Comparison of ENCODE assay signal across 1 cellular context in genomic region chr7:114279901-114280300, GRCh38.
A peak's percentile ranks its signal among the peaks of the same experiment; 100 is the strongest.
TF ChIP-seq lines count a peak whose summit lies in the region.

No MANE protein-coding gene starts in this region.

TF ChIP-seq in HEK293, 187 proteins besides CTCF, POLR2A, EP300 and RAD21 (continued from another document and continues in another):
- no peak for TF ChIP-seq ELK4 (IDR thresholded peaks at IDR 0.05; ENCODE audit: borderline replicate concordance, low read depth, low read length)
- peak; percentile 30 for TF ChIP-seq ZNF654 (tag by site-specific recombination; IDR thresholded peaks at IDR 0.05; ENCODE audit: low read depth)
- TF ChIP-seq ZIC2 (tag by site-specific recombination; IDR thresholded peaks at IDR 0.05) = no peak
- no peak for TF ChIP-seq ZNF175 (tag by site-specific recombination; IDR thresholded peaks at IDR 0.05)
- TF ChIP-seq ZNF529 (tag by site-specific recombination; IDR thresholded peaks at IDR 0.05; ENCODE audit: insufficient replicate concordance) = no peak
- no peak for TF ChIP-seq HOXA7 (CRISPR knock-in tag; IDR thresholded peaks at IDR 0.05; ENCODE audit: borderline replicate concordance)
- TF ChIP-seq ZNF19 (tag by site-specific recombination; IDR thresholded peaks at IDR 0.05; ENCODE audit: low read depth) = no peak
- no peak for TF ChIP-seq KLF16 (tag by site-specific recombination; IDR thresholded peaks at IDR 0.05)
- TF ChIP-seq ZNF639 (tag by site-specific recombination; IDR thresholded peaks at IDR 0.05) = no peak
- TF ChIP-seq REPIN1 (tag by site-specific recombination; IDR thresholded peaks at IDR 0.05; ENCODE audit: low read depth) = no peak
- no peak for TF ChIP-seq ZNF146 (tag by site-specific recombination; IDR thresholded peaks at IDR 0.05)
- no peak for TF ChIP-seq ZNF311 (tag by site-specific recombination; IDR thresholded peaks at IDR 0.05; ENCODE audit: borderline replicate concordance)
- no peak for TF ChIP-seq GLI4 (tag by site-specific recombination; IDR thresholded peaks at IDR 0.05)
- no peak for TF ChIP-seq ZNF521 (tag by site-specific recombination; IDR thresholded peaks at IDR 0.05)
- TF ChIP-seq ZNF324 (tag by site-specific recombination; IDR thresholded peaks at IDR 0.05) = no peak
- no peak for TF ChIP-seq ZFP37 (tag by site-specific recombination; IDR thresholded peaks at IDR 0.05)
- TF ChIP-seq ZNF600 (tag by site-specific recombination; IDR thresholded peaks at IDR 0.05) = no peak
- no peak for TF ChIP-seq ZNF148 (tag by site-specific recombination; IDR thresholded peaks at IDR 0.05; ENCODE audit: borderline replicate concordance)
- TF ChIP-seq ZFHX2 (tag by site-specific recombination; conservative IDR thresholded peaks at IDR 0.05) = no peak
- 0 out of 2 replicates have a peak, but pooled peaks have one; percentile 81 for TF ChIP-seq ZNF202 (tag by site-specific recombination; IDR thresholded peaks at IDR 0.05; ENCODE audit: borderline replicate concordance)
- no peak for TF ChIP-seq ZNF530 (tag by site-specific recombination; IDR thresholded peaks at IDR 0.05; ENCODE audit: low read depth)
- no peak for TF ChIP-seq MYNN (tag by site-specific recombination; IDR thresholded peaks at IDR 0.05; ENCODE audit: borderline replicate concordance)
- TF ChIP-seq ZNF24 (tag by site-specific recombination; IDR thresholded peaks at IDR 0.05) = no peak
- no peak for TF ChIP-seq ZBTB17 (tag by site-specific recombination; IDR thresholded peaks at IDR 0.05)
- TF ChIP-seq ZNF670 (tag by site-specific recombination; IDR thresholded peaks at IDR 0.05; ENCODE audit: low read depth) = no peak
- no peak for TF ChIP-seq ZNF596 (tag by site-specific recombination; IDR thresholded peaks at IDR 0.05)
- no peak for TF ChIP-seq ZNF473 (tag by site-specific recombination; IDR thresholded peaks at IDR 0.05)
- no peak for TF ChIP-seq HIC1 (tag by site-specific recombination; IDR thresholded peaks at IDR 0.05)
- no peak for TF ChIP-seq HOXD13 (CRISPR knock-in tag; IDR thresholded peaks at IDR 0.05; ENCODE audit: borderline replicate concordance)
- TF ChIP-seq ZSCAN5A (tag by site-specific recombination; IDR thresholded peaks at IDR 0.05) = no peak
- TF ChIP-seq ZNF549 (tag by site-specific recombination; IDR thresholded peaks at IDR 0.05) = no peak
- no peak for TF ChIP-seq ZNF184 (tag by site-specific recombination; IDR thresholded peaks at IDR 0.05)
- TF ChIP-seq ZNF398 (tag by site-specific recombination; IDR thresholded peaks at IDR 0.05) = no peak
- TF ChIP-seq ATF2 (tag by site-specific recombination; IDR thresholded peaks at IDR 0.05; ENCODE audit: low read depth) = no peak
- TF ChIP-seq FEZF1 (tag by site-specific recombination; IDR thresholded peaks at IDR 0.05) = no peak
- TF ChIP-seq SP2 (tag by site-specific recombination; IDR thresholded peaks at IDR 0.05) = no peak
- no peak for TF ChIP-seq WT1 (tag by site-specific recombination; IDR thresholded peaks at IDR 0.05)
- no peak for TF ChIP-seq ZNF704 (tag by site-specific recombination; IDR thresholded peaks at IDR 0.05)
- TF ChIP-seq SP7 (tag by site-specific recombination; IDR thresholded peaks at IDR 0.05) = no peak
- peak; percentile 90 for TF ChIP-seq ZNF555 (tag by site-specific recombination; conservative IDR thresholded peaks at IDR 0.05)
- TF ChIP-seq ZSCAN4 (tag by site-specific recombination; IDR thresholded peaks at IDR 0.05) = no peak
- TF ChIP-seq ZNF843 (tag by site-specific recombination; IDR thresholded peaks at IDR 0.05) = no peak
- peak; percentile 15; the same call in 1 of the 2 replicates for TF ChIP-seq ZNF341 (tag by site-specific recombination; IDR thresholded peaks at IDR 0.05; ENCODE audit: low read depth)
- no peak for TF ChIP-seq ZBTB10 (tag by site-specific recombination; IDR thresholded peaks at IDR 0.05)
- peak; percentile 91 for TF ChIP-seq ZNF426 (tag by site-specific recombination; IDR thresholded peaks at IDR 0.05)
- TF ChIP-seq ZBTB21 (tag by site-specific recombination; IDR thresholded peaks at IDR 0.05) = no peak
- no peak for TF ChIP-seq ZNF777 (tag by site-specific recombination; IDR thresholded peaks at IDR 0.05; ENCODE audit: borderline replicate concordance)
- no peak for TF ChIP-seq ZNF362 (tag by site-specific recombination; IDR thresholded peaks at IDR 0.05)
- TF ChIP-seq ZNF629 (tag by site-specific recombination; IDR thresholded peaks at IDR 0.05) = no peak
